Comparison of ENCODE assay signal across 17 cellular contexts in genomic region chr11:106457727-106458126, GRCh38.
DNase-seq lines count a peak whose midpoint lies in the region; ATAC-seq and TF ChIP-seq lines count a peak whose summit lies in the region.
"Had no signal": no experiment of that assay in that cellular context is flagged by ENCODE, and none has a peak within 500 bp of the region (broad histone marks: within the 10 kb centered on the region; RNA-seq: fewer than 3 reads in every experiment).

No MANE protein-coding gene starts in this region.

- H3K27ac Mint-ChIP-seq in effector memory CD8-positive, alpha-beta T cell, result no peak overlapping the region
- H3K27ac Mint-ChIP-seq: nephron progenitor cell had no signal

- in situ Hi-C loops in brain microvascular endothelial cell (cut with HindIII; ENCODE audit: low pct_ligation_motif_present, low sequenced_read_pairs), result no loop called here

- H3K27me3 ChIP-seq in brain microvascular endothelial cell (replicated peaks) (no peaks in the 10 kb centered on the region), foreskin keratinocyte (no peaks in the 10 kb centered on the region)
- H3K27me3 ChIP-seq: cardiac muscle cell had no signal

- H3K4me3 Mint-ChIP-seq in effector memory CD8-positive, alpha-beta T cell, result no peak overlapping the region
- H3K4me3 Mint-ChIP-seq: nephron progenitor cell had no signal

- H3K9me3 Mint-ChIP-seq in effector memory CD8-positive, alpha-beta T cell, result peaks cover 13 to 17% of the 10 kb centered on the region in 2 donors

- DNase-seq in AG08396 (ENCODE audit: low spot score) (peak; percentile 10), HT1080 (ENCODE audit: low read depth) (peak; percentile 77), brain microvascular endothelial cell (peak; percentile 73), foreskin keratinocyte (peak; percentile 66 to 81), COR-L47 (lab: John Stamatoyannopoulos, UW) (no peak), hippocampal formation (lab: John Stamatoyannopoulos, UW) (no peak), HUDEP-2 (lab: John Stamatoyannopoulos, UW; ENCODE audit: unreplicated experiment in 76 of 76) (no peak)
- DNase-seq in effector memory CD8-positive, alpha-beta T cell, result no peak
- DNase-seq: activated CD4-positive, alpha-beta T cell treated with anti-CD3 and anti-CD28 coated beads, Interleukin-2, amount 50 U/mL, for 4 hours; activated naive CD4-positive, alpha-beta T cell treated with anti-CD3 and anti-CD28 coated beads, Interleukin-2, amount 50 U/mL, for 16 hours; glutamatergic neuron; islet precursor cell; NCI-H2081; NCI-H526 treated with DMSO at 0.1 percent for 48 hours; nephron progenitor cell had no signal

- peak; percentile 90 for ATAC-seq in foreskin keratinocyte
- no peak for ATAC-seq in effector memory CD8-positive, alpha-beta T cell (replicated peaks)

- H3K4me3 ChIP-seq in brain microvascular endothelial cell (ENCODE audit: low read depth, low read length), result no peak overlapping the region
- H3K4me3 ChIP-seq: cardiac muscle cell, HAP-1 had no signal

- H3K4me1 Mint-ChIP-seq in effector memory CD8-positive, alpha-beta T cell (ENCODE audit: low read depth in 2 of 2), result no peaks in the 10 kb centered on the region

- TF ChIP-seq CTCF in brain microvascular endothelial cell (IDR thresholded peaks at IDR 0.05; ENCODE audit: low read depth, low read length, missing control alignments) (no peak), foreskin keratinocyte (conservative IDR thresholded peaks at IDR 0.05) (no peak)

- peaks cover 4% of the 10 kb centered on the region for H3K4me1 ChIP-seq in foreskin keratinocyte
- H3K4me1 ChIP-seq: HAP-1 had no signal

- no peaks in the 10 kb centered on the region for H3K27me3 Mint-ChIP-seq in effector memory CD8-positive, alpha-beta T cell

- H3K36me3 Mint-ChIP-seq in effector memory CD8-positive, alpha-beta T cell (ENCODE audit: insufficient read depth), result no peaks in the 10 kb centered on the region

- H3K27ac ChIP-seq in brain microvascular endothelial cell (peak overlapping the region; percentile 73), foreskin keratinocyte (no peak overlapping the region)
- H3K27ac ChIP-seq: cardiac muscle cell had no signal

- H3K36me3 ChIP-seq in brain microvascular endothelial cell (replicated peaks), result no peaks in the 10 kb centered on the region
- H3K36me3 ChIP-seq: cardiac muscle cell, HAP-1 had no signal

Comparison
In these comparisons a context has a peak if more than half of its experiments do, and no peak if none do; other contexts are left out.
1. DNase-seq: peak in AG08396 (single experiment), HT1080 (single experiment), brain microvascular endothelial cell (single experiment) and foreskin keratinocyte (2 of 2); none in COR-L47 (single experiment), hippocampal formation (0 of 2), HUDEP-2 (0 of 76) and effector memory CD8-positive, alpha-beta T cell (0 of 3).